15 cellular contexts compared by ENCODE assay signal in the genomic region with DNA sequence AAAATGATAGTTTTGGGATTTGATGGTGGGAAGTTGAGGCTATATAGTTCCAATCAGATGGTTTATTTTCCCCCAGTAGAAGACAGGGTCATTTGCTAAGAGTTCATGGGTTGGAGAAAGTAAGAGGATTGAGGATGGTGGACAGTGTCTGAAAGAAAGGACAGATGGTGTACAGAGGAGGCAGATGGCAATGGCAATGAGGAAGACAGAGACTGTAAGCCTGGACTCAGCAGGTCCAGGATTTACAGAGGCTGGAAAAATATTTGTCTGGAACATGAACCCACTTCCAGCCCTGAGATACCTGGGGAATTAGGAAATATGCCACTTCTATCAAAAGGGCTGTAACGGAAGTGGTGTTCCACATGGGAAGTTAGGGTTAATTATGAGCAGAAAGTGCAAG.
A peak's percentile ranks its signal among the peaks of the same experiment; 100 is the strongest.
DNase-seq lines count a peak whose midpoint lies in the region; ATAC-seq and TF ChIP-seq lines count a peak whose summit lies in the region.
"Had no signal": no experiment of that assay in that cellular context is flagged by ENCODE, and none has a peak within 500 bp of the region (broad histone marks: within the 10 kb centered on the region; RNA-seq: fewer than 3 reads in every experiment).

No MANE protein-coding gene starts in this region.

- H4K8ac ChIP-seq in mesenchymal stem cell (ENCODE audit: low read length), result no peak overlapping the region

- 88% methylated on average over 1 of the region's 1 CpG for WGBS in mesenchymal stem cell

- H3K36me3 ChIP-seq in WERI-Rb-1 (no peaks in the 10 kb centered on the region), mesenchymal stem cell (ENCODE audit: control insufficient read depth in 1 of 2, insufficient read depth in 2 of 2, low read depth in 1 of 2, low read length in 2 of 2) (no peaks in the 10 kb centered on the region)
- H3K36me3 ChIP-seq: BLaER1 had no signal

- H3K9ac ChIP-seq in mesenchymal stem cell (ENCODE audit: low read length), result no peak overlapping the region
- H3K9ac ChIP-seq: BLaER1 had no signal

- no peak overlapping the region for H2AFZ ChIP-seq in mesenchymal stem cell (ENCODE audit: low read depth, low read length)

- no peak overlapping the region for H3K23ac ChIP-seq in mesenchymal stem cell (ENCODE audit: low read length in 2 of 2)

- peak overlapping the region in 1 of 2 experiments; percentile 19 for H2BK12ac ChIP-seq in mesenchymal stem cell (ENCODE audit: low read length in 2 of 2)

- H2BK5ac ChIP-seq in mesenchymal stem cell (ENCODE audit: low read depth, low read length, poor library complexity, severe bottlenecking), result peak overlapping the region; percentile 10

- H3K4ac ChIP-seq in mesenchymal stem cell (ENCODE audit: low read depth in 1 of 2, low read length in 2 of 2), result no peak overlapping the region

- peak overlapping the region; percentile 7 for H2AK5ac ChIP-seq in mesenchymal stem cell (ENCODE audit: low read length, severe bottlenecking)

- H4K91ac ChIP-seq in mesenchymal stem cell (ENCODE audit: low read length), result no peak overlapping the region

- H3K27ac ChIP-seq in WERI-Rb-1 (peak overlapping the region; percentile 46), mesenchymal stem cell (ENCODE audit: low read length, poor library complexity, severe bottlenecking) (no peak overlapping the region)
- H3K27ac ChIP-seq: BLaER1 had no signal

- intact Hi-C loops in left colon (cut with DNase I, micrococcal nuclease), result loop anchor here in 1 of 2 donors (5.0 to 10.0 kb wide), 2 partner anchors 249 to 704 kb away; partner anchors contain the start of gene RFESD

- H2BK15ac ChIP-seq in mesenchymal stem cell (ENCODE audit: low read depth, poor library complexity, severe bottlenecking), result no peak overlapping the region

- no peak overlapping the region for H2BK120ac ChIP-seq in mesenchymal stem cell (ENCODE audit: low read depth, low read length)

- no peak for TF ChIP-seq CTCF in WERI-Rb-1 (IDR thresholded peaks at IDR 0.05; ENCODE audit: low read depth, low read length)

- H3K4me2 ChIP-seq in mesenchymal stem cell (ENCODE audit: low read length, poor library complexity, severe bottlenecking), result no peak overlapping the region
- H3K4me2 ChIP-seq: BLaER1 had no signal

- H3K79me1 ChIP-seq in mesenchymal stem cell (replicated peaks; ENCODE audit: low read length, poor library complexity, severe bottlenecking), result no peaks in the 10 kb centered on the region

- ATAC-seq in left colon (no peak), HG03571 (IDR thresholded peaks at IDR 0.05; ENCODE audit: unreplicated experiment) (no peak), HG03565 (IDR thresholded peaks at IDR 0.05; ENCODE audit: unreplicated experiment) (no peak)
- ATAC-seq: CD8-positive, alpha-beta T cell had no signal

- no peak overlapping the region for H3K4me3 ChIP-seq in WERI-Rb-1 (ENCODE audit: low read depth, low read length)
- no peak overlapping the region for H3K4me3 ChIP-seq in mesenchymal stem cell (ENCODE audit: insufficient read depth in 1 of 2, low read depth in 1 of 2, low read length in 2 of 2)
- H3K4me3 ChIP-seq: BLaER1 had no signal

- H3K27me3 ChIP-seq in WERI-Rb-1 (ENCODE audit: insufficient read depth, low read depth, severe bottlenecking) (no peaks in the 10 kb centered on the region), mesenchymal stem cell (ENCODE audit: control insufficient read depth in 1 of 2, insufficient read depth in 1 of 2, low read length in 2 of 2) (no peaks in the 10 kb centered on the region)
- H3K27me3 ChIP-seq: BLaER1 had no signal

- no peak overlapping the region for H3K18ac ChIP-seq in mesenchymal stem cell (ENCODE audit: low read depth in 1 of 2, low read length in 2 of 2)

- no peaks in the 10 kb centered on the region for H3K9me3 ChIP-seq in WERI-Rb-1 (ENCODE audit: severe bottlenecking)
- H3K9me3 ChIP-seq in mesenchymal stem cell (ENCODE audit: control insufficient read depth, low read length), result no peaks in the 10 kb centered on the region
- H3K9me3 ChIP-seq: BLaER1 had no signal

- DNase-seq in DMS 273 (lab: John Stamatoyannopoulos, UW; ENCODE audit: unreplicated experiment), result peak; percentile 66
- DNase-seq in NCI-H524 treated with DMSO at 0.1 percent for 48 hours (lab: John Stamatoyannopoulos, UW), result peak; percentile 46
- peak; percentile 54 for DNase-seq in WERI-Rb-1
- DNase-seq in mesenchymal stem cell, result no peak
- DNase-seq in NCI-H774 (lab: John Stamatoyannopoulos, UW), result no peak
- DNase-seq in left colon, result no peak
- DNase-seq: AML-193; Calu3; CD8-positive, alpha-beta T cell; GDM1; H9; KG1 had no signal

- H3K14ac ChIP-seq in mesenchymal stem cell (ENCODE audit: low read length in 2 of 2), result no peak overlapping the region

- no peaks in the 10 kb centered on the region for H3K4me1 ChIP-seq in mesenchymal stem cell (ENCODE audit: control insufficient read depth, insufficient read depth, low read depth, low read length)
- H3K4me1 ChIP-seq: BLaER1 had no signal

Comparison
In these comparisons a context has a peak if more than half of its experiments do, and no peak if none do; other contexts are left out.
1. DNase-seq: peak in DMS 273 (single experiment), NCI-H524 treated with DMSO at 0.1 percent for 48 hours (single experiment) and WERI-Rb-1 (single experiment); none in mesenchymal stem cell (single experiment), NCI-H774 (single experiment) and left colon (0 of 2).